ENCODE assay signal across 9 cellular contexts in the genomic region with DNA sequence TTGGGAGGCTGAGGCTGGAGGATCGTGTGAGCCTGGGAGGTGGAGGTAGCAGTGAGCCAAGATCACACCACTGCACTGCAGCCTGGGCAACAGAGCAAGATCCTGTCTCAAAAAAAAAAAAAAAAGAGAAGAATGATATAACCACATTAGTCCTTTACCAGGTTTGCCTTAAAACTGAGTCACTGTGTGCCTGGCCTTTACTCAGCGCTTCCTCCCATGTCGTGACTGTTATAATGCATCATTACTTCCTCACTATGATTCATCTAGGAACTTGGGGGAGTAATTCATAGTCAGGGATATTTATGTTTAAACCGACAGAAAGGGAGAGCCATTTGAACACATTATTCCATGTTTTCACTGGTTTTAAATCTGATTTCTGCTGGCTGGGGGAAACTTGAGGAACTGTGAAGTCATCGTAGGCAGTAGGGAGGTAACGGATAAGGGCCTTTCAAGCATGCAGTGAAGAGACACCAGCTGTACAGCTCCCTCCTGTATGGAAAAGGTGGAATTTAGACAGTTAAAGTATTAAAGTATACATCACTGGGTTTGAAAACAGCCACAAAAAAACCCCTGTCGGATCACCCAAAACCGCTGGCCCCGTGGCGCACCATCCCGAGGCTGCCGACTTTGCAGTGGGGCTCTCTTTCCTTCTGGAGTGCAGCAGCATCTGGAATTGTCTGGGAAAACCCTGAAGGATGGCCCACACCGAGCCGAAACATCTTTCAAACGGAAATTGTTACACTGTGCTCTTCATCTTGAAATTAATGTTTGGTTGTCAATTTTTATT.
DNase-seq lines count a peak whose midpoint lies in the region; ATAC-seq and FAIRE-seq lines count a peak whose summit lies in the region.
"Had no signal": no experiment of that assay in that cellular context is flagged by ENCODE, and none has a peak within 500 bp of the region (broad histone marks: within the 10 kb centered on the region; RNA-seq: fewer than 3 reads in every experiment).

No MANE protein-coding gene starts in this region.

- WGBS in small intestine, 3 donors = 83 to 92% (median 86%) methylated on average over 15 of the region's 15 CpGs

- H3K4me3 ChIP-seq in small intestine (ENCODE audit: low read depth in 1 of 2, low read length in 2 of 2) = no peak overlapping the region

- in situ Hi-C loops in Caki2 (cut with HindIII; ENCODE audit: low pct_unique_long_range_greater_than_20kb, low sequenced_read_pairs) (no loop called here), KBM-7 (cut with MboI; ENCODE audit: low pct_unique_long_range_greater_than_20kb, low sequenced_read_pairs) (no loop called here)

- no peak overlapping the region for H3K27ac ChIP-seq in small intestine (ENCODE audit: low read depth in 1 of 2, low read length in 1 of 2)

- H3K27me3 ChIP-seq in small intestine (ENCODE audit: control insufficient read depth in 2 of 2, insufficient read depth in 2 of 2, low read length in 2 of 2) = no peaks in the 10 kb centered on the region

- H3K4me1 ChIP-seq in small intestine (ENCODE audit: control insufficient read depth in 2 of 2, insufficient read depth in 1 of 2, low read depth in 1 of 2, low read length in 1 of 2) = no peaks in the 10 kb centered on the region

- H3K9me3 ChIP-seq in small intestine (ENCODE audit: control insufficient read depth, low read depth) = no peaks in the 10 kb centered on the region

- ATAC-seq in GM18502 (IDR thresholded peaks at IDR 0.05; ENCODE audit: poor library complexity, unreplicated experiment) = no peak

- DNase-seq in Caki2 (ENCODE audit: low read depth) = peak; percentile 87
- DNase-seq in KBM-7 = peak; percentile 7
- peak; percentile 90 for DNase-seq in amniotic epithelial cell (ENCODE audit: low read depth)
- DNase-seq in lung microvascular endothelial cell (ENCODE audit: low read depth in 2 of 2) = peak; percentile 83 to 97
- no peak for DNase-seq in small intestine
- DNase-seq in NCI-H187 (lab: John Stamatoyannopoulos, UW) = no peak
- no peak for DNase-seq in D341Med (ENCODE audit: low spot score)
- DNase-seq: immature natural killer cell had no signal

- no peak for FAIRE-seq in small intestine (lab: Jason Lieb, UNC)

- H3K36me3 ChIP-seq in small intestine (ENCODE audit: control insufficient read depth in 2 of 2, insufficient read depth in 2 of 2, low read length in 2 of 2) = no peaks in the 10 kb centered on the region

Comparison
In these comparisons a context has a peak if more than half of its experiments do, and no peak if none do; other contexts are left out.
1. DNase-seq: peak in Caki2 (single experiment), KBM-7 (single experiment), amniotic epithelial cell (single experiment) and lung microvascular endothelial cell (2 of 2); none in small intestine (single experiment), NCI-H187 (0 of 2) and D341Med (single experiment).